10 cellular contexts compared by ENCODE assay signal in genomic region chr3:112364291-112364690, GRCh38. TPM values are rescaled to one million over a fixed set of nuclear protein-coding genes. Genes with fewer than 3 reads are reported as not detected.
DNase-seq lines count a peak whose midpoint lies in the region; ATAC-seq lines count a peak whose summit lies in the region.
"Had no signal": no experiment of that assay in that cellular context is flagged by ENCODE, and none has a peak within 500 bp of the region (broad histone marks: within the 10 kb centered on the region; RNA-seq: fewer than 3 reads in every experiment).

No MANE protein-coding gene starts in this region.

- ATAC-seq in GM18861 (IDR thresholded peaks at IDR 0.05; ENCODE audit: unreplicated experiment) = peak; percentile 66
- peak; percentile 52 for ATAC-seq in GM21423 (IDR thresholded peaks at IDR 0.05; ENCODE audit: unreplicated experiment)
- ATAC-seq in HG03571 (IDR thresholded peaks at IDR 0.05; ENCODE audit: unreplicated experiment) = peak; percentile 49
- no peak for ATAC-seq in HG03280 (IDR thresholded peaks at IDR 0.05; ENCODE audit: unreplicated experiment)

- no peak overlapping the region for H3K23ac ChIP-seq in mesenchymal stem cell (ENCODE audit: low read length in 2 of 2)

- H3K9ac ChIP-seq in mesenchymal stem cell (ENCODE audit: low read length) = no peak overlapping the region

- H2AFZ ChIP-seq in mesenchymal stem cell (ENCODE audit: low read depth, low read length) = no peak overlapping the region

- no CpG with 5 or more reads among the region's 1 CpG for WGBS in mesenchymal stem cell

- H2BK15ac ChIP-seq in mesenchymal stem cell (ENCODE audit: low read depth, poor library complexity, severe bottlenecking) = no peak overlapping the region

- H3K4me1 ChIP-seq in mesenchymal stem cell (ENCODE audit: control insufficient read depth, insufficient read depth, low read depth, low read length) = peaks cover 2% of the 10 kb centered on the region

- no peak overlapping the region for H3K4me3 ChIP-seq in mesenchymal stem cell (ENCODE audit: insufficient read depth in 1 of 2, low read depth in 1 of 2, low read length in 2 of 2)

- no peaks in the 10 kb centered on the region for H3K79me1 ChIP-seq in mesenchymal stem cell (replicated peaks; ENCODE audit: low read length, poor library complexity, severe bottlenecking)

- H2AK5ac ChIP-seq in mesenchymal stem cell (ENCODE audit: low read length, severe bottlenecking) = no peak overlapping the region

- peak overlapping the region; percentile 51 for H3K27ac ChIP-seq in mesenchymal stem cell (ENCODE audit: low read length, poor library complexity, severe bottlenecking)

- DNase-seq in mesenchymal stem cell (no peak), T1000 (lab: John Stamatoyannopoulos, UW) (no peak), pons (ENCODE audit: low spot score) (no peak)
- DNase-seq: activated CD4-positive, CD25-positive, alpha-beta regulatory T cell treated with anti-CD3 and anti-CD28 coated beads, Interleukin-2, amount 50 U/mL, for 72 hours; foreskin fibroblast; GDM1 had no signal

- H2BK120ac ChIP-seq in mesenchymal stem cell (ENCODE audit: low read depth, low read length) = no peak overlapping the region

- no peak overlapping the region for H3K14ac ChIP-seq in mesenchymal stem cell (ENCODE audit: low read length in 2 of 2)

- H3K4me2 ChIP-seq in mesenchymal stem cell (ENCODE audit: low read length, poor library complexity, severe bottlenecking) = no peak overlapping the region

- H3K36me3 ChIP-seq in mesenchymal stem cell (ENCODE audit: control insufficient read depth in 1 of 2, insufficient read depth in 2 of 2, low read depth in 1 of 2, low read length in 2 of 2) = no peaks in the 10 kb centered on the region

- no peak overlapping the region for H4K91ac ChIP-seq in mesenchymal stem cell (ENCODE audit: low read length)

- no peak overlapping the region for H2BK5ac ChIP-seq in mesenchymal stem cell (ENCODE audit: low read depth, low read length, poor library complexity, severe bottlenecking)

- H4K8ac ChIP-seq in mesenchymal stem cell (ENCODE audit: low read length) = no peak overlapping the region

- H3K27me3 ChIP-seq in mesenchymal stem cell (ENCODE audit: control insufficient read depth in 1 of 2, insufficient read depth in 1 of 2, low read length in 2 of 2) = no peaks in the 10 kb centered on the region

- no peak overlapping the region for H2BK12ac ChIP-seq in mesenchymal stem cell (ENCODE audit: low read length in 2 of 2)

- H3K18ac ChIP-seq in mesenchymal stem cell (ENCODE audit: low read depth in 1 of 2, low read length in 2 of 2) = no peak overlapping the region

- H3K9me3 ChIP-seq in mesenchymal stem cell (ENCODE audit: control insufficient read depth, low read length) = no peaks in the 10 kb centered on the region

- H3K4ac ChIP-seq in mesenchymal stem cell (ENCODE audit: low read depth in 1 of 2, low read length in 2 of 2) = no peak overlapping the region

RNA-seq across cellular contexts. Expression of gene CD200, which starts 31.3 kb away (rescaled TPM):
- 0.26 TPM for polyA plus RNA-seq in mesenchymal stem cell (2013, experiment 1 of 2)
- 0.23 TPM for polyA plus RNA-seq in mesenchymal stem cell (2013, experiment 2 of 2)
